In the genomic region with DNA sequence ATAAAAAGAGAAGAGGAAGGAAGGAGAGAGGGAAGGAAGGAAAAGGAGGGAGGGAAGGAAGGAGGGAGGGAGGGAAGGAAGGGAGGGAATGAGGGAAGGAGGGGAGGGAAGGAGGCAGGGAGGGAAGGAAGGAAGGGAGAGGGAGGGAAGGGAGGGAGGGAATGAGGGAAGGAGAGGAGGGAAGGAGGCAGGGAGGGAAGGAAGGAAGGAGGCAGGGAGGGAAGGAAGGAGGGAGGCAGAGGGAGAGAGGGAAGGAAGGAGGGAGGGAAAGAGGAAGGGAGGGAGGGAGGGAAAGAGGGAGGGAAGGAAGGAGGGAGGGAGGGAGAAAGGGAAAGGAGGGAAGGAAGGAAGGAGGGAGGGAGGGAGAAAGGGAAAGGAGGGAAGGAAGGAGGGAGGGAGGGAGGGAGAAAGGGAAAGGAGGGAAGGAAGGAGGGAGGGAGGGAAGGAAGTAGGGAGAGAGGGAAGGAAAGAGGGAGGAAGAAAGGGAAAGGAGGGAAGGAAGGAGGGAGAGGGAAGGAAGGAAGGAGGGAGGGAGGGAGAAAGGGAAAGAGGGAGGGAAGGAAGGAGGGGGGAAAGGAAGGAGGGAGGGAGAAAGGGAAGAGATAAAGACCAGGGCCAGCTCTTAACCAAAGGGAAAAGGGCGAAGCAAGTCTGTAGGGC, we compare ENCODE assay signal across 2 cellular contexts.
TF ChIP-seq lines count a peak whose summit lies in the region.

No MANE protein-coding gene starts in this region.

TF ChIP-seq in IMR-90, 13 proteins besides CTCF, POLR2A, EP300 and RAD21:
- no peak for TF ChIP-seq MXI1 (IDR thresholded peaks at IDR 0.05; ENCODE audit: borderline replicate concordance, low read depth, low read length)

TF ChIP-seq in H1, 55 proteins besides CTCF, POLR2A, EP300 and RAD21:
- TF ChIP-seq CEBPB (IDR thresholded peaks at IDR 0.05; ENCODE audit: low read depth, low read length) (no peak), RXRA (IDR thresholded peaks at IDR 0.05; ENCODE audit: insufficient read depth, low read depth, low read length) (no peak), CHD2 (IDR thresholded peaks at IDR 0.05; ENCODE audit: low read length) (no peak), TEAD4 (IDR thresholded peaks at IDR 0.05; ENCODE audit: low read depth, low read length) (no peak), NANOG (IDR thresholded peaks at IDR 0.05; ENCODE audit: insufficient read depth, low read depth, low read length, poor library complexity, severe bottlenecking) (no peak), EZH2 (IDR thresholded peaks at IDR 0.05; ENCODE audit: low read depth, low read length, severe bottlenecking) (no peak), TAF7 (optimal IDR thresholded peaks at IDR 0.05; ENCODE audit: borderline replicate concordance, low read depth, low read length) (no peak), SIX5 (IDR thresholded peaks at IDR 0.05; ENCODE audit: low read depth, low read length) (no peak), ZNF274 (IDR thresholded peaks at IDR 0.05; ENCODE audit: borderline replicate concordance, extremely low read depth, low read length) (no peak), CHD1 (IDR thresholded peaks at IDR 0.05; ENCODE audit: low read depth, low read length) (no peak), RBBP5 (IDR thresholded peaks at IDR 0.05; ENCODE audit: borderline replicate concordance, low read depth, low read length) (no peak), BACH1 (IDR thresholded peaks at IDR 0.05; ENCODE audit: low read length) (no peak), HDAC2 (IDR thresholded peaks at IDR 0.05; ENCODE audit: borderline replicate concordance in 1 of 2, low read depth in 2 of 2, low read length in 2 of 2) (no peak), TCF12 (IDR thresholded peaks at IDR 0.05; ENCODE audit: low read depth, low read length) (no peak), BCL11A (IDR thresholded peaks at IDR 0.05; ENCODE audit: low read depth in 2 of 2, low read length in 2 of 2) (no peak), YY1 (IDR thresholded peaks at IDR 0.05; ENCODE audit: low read depth, low read length) (no peak), TAF1 (IDR thresholded peaks at IDR 0.05; ENCODE audit: low read depth, low read length) (no peak), EGR1 (IDR thresholded peaks at IDR 0.05; ENCODE audit: borderline replicate concordance, low read depth, low read length) (no peak)
- TF ChIP-seq, protein P1, sequence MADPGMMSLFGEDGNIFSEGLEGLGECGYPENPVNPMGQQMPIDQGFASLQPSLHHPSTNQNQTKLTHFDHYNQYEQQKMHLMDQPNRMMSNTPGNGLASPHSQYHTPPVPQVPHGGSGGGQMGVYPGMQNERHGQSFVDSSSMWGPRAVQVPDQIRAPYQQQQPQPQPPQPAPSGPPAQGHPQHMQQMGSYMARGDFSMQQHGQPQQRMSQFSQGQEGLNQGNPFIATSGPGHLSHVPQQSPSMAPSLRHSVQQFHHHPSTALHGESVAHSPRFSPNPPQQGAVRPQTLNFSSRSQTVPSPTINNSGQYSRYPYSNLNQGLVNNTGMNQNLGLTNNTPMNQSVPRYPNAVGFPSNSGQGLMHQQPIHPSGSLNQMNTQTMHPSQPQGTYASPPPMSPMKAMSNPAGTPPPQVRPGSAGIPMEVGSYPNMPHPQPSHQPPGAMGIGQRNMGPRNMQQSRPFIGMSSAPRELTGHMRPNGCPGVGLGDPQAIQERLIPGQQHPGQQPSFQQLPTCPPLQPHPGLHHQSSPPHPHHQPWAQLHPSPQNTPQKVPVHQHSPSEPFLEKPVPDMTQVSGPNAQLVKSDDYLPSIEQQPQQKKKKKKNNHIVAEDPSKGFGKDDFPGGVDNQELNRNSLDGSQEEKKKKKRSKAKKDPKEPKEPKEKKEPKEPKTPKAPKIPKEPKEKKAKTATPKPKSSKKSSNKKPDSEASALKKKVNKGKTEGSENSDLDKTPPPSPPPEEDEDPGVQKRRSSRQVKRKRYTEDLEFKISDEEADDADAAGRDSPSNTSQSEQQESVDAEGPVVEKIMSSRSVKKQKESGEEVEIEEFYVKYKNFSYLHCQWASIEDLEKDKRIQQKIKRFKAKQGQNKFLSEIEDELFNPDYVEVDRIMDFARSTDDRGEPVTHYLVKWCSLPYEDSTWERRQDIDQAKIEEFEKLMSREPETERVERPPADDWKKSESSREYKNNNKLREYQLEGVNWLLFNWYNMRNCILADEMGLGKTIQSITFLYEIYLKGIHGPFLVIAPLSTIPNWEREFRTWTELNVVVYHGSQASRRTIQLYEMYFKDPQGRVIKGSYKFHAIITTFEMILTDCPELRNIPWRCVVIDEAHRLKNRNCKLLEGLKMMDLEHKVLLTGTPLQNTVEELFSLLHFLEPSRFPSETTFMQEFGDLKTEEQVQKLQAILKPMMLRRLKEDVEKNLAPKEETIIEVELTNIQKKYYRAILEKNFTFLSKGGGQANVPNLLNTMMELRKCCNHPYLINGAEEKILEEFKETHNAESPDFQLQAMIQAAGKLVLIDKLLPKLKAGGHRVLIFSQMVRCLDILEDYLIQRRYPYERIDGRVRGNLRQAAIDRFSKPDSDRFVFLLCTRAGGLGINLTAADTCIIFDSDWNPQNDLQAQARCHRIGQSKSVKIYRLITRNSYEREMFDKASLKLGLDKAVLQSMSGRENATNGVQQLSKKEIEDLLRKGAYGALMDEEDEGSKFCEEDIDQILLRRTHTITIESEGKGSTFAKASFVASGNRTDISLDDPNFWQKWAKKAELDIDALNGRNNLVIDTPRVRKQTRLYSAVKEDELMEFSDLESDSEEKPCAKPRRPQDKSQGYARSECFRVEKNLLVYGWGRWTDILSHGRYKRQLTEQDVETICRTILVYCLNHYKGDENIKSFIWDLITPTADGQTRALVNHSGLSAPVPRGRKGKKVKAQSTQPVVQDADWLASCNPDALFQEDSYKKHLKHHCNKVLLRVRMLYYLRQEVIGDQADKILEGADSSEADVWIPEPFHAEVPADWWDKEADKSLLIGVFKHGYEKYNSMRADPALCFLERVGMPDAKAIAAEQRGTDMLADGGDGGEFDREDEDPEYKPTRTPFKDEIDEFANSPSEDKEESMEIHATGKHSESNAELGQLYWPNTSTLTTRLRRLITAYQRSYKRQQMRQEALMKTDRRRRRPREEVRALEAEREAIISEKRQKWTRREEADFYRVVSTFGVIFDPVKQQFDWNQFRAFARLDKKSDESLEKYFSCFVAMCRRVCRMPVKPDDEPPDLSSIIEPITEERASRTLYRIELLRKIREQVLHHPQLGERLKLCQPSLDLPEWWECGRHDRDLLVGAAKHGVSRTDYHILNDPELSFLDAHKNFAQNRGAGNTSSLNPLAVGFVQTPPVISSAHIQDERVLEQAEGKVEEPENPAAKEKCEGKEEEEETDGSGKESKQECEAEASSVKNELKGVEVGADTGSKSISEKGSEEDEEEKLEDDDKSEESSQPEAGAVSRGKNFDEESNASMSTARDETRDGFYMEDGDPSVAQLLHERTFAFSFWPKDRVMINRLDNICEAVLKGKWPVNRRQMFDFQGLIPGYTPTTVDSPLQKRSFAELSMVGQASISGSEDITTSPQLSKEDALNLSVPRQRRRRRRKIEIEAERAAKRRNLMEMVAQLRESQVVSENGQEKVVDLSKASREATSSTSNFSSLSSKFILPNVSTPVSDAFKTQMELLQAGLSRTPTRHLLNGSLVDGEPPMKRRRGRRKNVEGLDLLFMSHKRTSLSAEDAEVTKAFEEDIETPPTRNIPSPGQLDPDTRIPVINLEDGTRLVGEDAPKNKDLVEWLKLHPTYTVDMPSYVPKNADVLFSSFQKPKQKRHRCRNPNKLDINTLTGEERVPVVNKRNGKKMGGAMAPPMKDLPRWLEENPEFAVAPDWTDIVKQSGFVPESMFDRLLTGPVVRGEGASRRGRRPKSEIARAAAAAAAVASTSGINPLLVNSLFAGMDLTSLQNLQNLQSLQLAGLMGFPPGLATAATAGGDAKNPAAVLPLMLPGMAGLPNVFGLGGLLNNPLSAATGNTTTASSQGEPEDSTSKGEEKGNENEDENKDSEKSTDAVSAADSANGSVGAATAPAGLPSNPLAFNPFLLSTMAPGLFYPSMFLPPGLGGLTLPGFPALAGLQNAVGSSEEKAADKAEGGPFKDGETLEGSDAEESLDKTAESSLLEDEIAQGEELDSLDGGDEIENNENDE (IDR thresholded peaks at IDR 0.05; ENCODE audit: insufficient replicate concordance, low read length), result no peak
